Comparison of ENCODE assay signal across 1 cellular context in genomic region chr6:139409026-139409425, GRCh38.
A peak's percentile ranks its signal among the peaks of the same experiment; 100 is the strongest.
TF ChIP-seq lines count a peak whose summit lies in the region.

No MANE protein-coding gene starts in this region.

TF ChIP-seq in K562, 482 proteins besides CTCF, POLR2A, EP300 and RAD21 (continued from another document):
- no peak for TF ChIP-seq PRDM10 (IDR thresholded peaks at IDR 0.05; ENCODE audit: partially characterized antibody)
- TF ChIP-seq ZBTB17 (CRISPR knock-in tag; IDR thresholded peaks at IDR 0.05): no peak
- peak; percentile 57 for TF ChIP-seq ZFP36 (IDR thresholded peaks at IDR 0.05; ENCODE audit: low read depth, low read length, partially characterized antibody)
